26 cellular contexts compared by ENCODE assay signal in the genomic region with DNA sequence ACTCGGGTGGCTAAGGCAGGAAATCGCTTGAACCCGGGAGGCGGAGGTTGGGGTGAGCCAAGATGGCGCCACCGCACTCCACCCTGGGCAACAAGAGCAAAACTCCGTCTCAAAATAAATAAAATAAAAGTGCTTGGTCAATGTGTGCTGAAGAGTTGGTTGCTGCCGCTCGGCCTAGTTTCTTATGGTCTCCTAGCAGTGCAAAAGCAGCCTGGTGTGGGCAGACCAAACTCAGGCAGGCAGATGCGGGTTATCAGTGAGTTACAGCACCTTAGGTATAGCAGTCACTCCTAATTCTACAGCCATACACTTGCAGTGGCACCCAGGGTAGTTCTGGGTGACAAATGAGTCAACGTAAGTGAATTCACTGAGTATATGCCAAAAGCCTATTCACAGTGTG.
"Had no signal": no experiment of that assay in that cellular context is flagged by ENCODE, and none has a peak within 500 bp of the region (broad histone marks: within the 10 kb centered on the region; RNA-seq: fewer than 3 reads in every experiment).

No MANE protein-coding gene starts in this region.

- DNase-seq: activated CD8-positive, alpha-beta memory T cell treated with anti-CD3 and anti-CD28 coated beads for 24 hours; activated CD8-positive, alpha-beta memory T cell treated with anti-CD3 and anti-CD28 coated beads, Interleukin-2, amount 50 U/mL, for 4 hours; activated naive CD4-positive, alpha-beta T cell; activated naive CD8-positive, alpha-beta T cell treated with anti-CD3 and anti-CD28 coated beads, Interleukin-2, amount 10 ng/mL, durations not matched to agents 7 days and 5 days; activated T-cell treated with anti-CD3 and anti-CD28 coated beads, Interleukin-2, amount 50 U/mL, for 24 hours; amniotic stem cell; effector CD8-positive, alpha-beta T cell; foreskin keratinocyte; immature natural killer cell; mammary epithelial cell; naive thymus-derived CD8-positive, alpha-beta T cell; spleen; stimulated activated CD4-positive, alpha-beta T cell treated with anti-CD3 and anti-CD28 coated beads, Interleukin-4, amount 100 ng/mL, for 4 hours; T-helper 1 cell; WERI-Rb-1 had no signal

- H3K9me3 ChIP-seq: ovary, spleen, vagina had no signal

- H3K36me3 ChIP-seq: ovary had no signal

- H3K27ac Mint-ChIP-seq: activated naive CD8-positive, alpha-beta T cell treated with anti-CD3 and anti-CD28 coated beads, Interleukin-2, amount 10 ng/mL, durations not matched to agents 7 days and 5 days; activated T-helper 2 cell treated with anti-CD3 and anti-CD28 coated beads, Interferon-gamma antibody, Interleukin-2, Interleukin-4, amounts not matched to agents 10 μg/mL and 5 μg/mL and 100 μg/mL, durations not matched to agents 14 hours and 24 hours and 36 hours; dendritic cell treated with granulocyte-macrophage colony-stimulating factor and Interleukin-4, amounts not matched to agents 40 ng/mL and 50 ng/mL, for 4 days; immature natural killer cell; stimulated activated naive CD8-positive, alpha-beta T cell treated with anti-CD3 and anti-CD28 coated beads, Interleukin-15, Interleukin-2, amounts not matched to agents 100 ng/mL and 50 ng/mL, for 24 hours had no signal

- H3K4me1 ChIP-seq: foreskin keratinocyte had no signal

- H3K9me3 Mint-ChIP-seq: activated naive CD8-positive, alpha-beta T cell treated with anti-CD3 and anti-CD28 coated beads, Interleukin-2, amount 10 ng/mL, durations not matched to agents 7 days and 5 days; activated T-cell treated with anti-CD3 and anti-CD28 coated beads, Interleukin-2, amount 50 U/mL, for 24 hours; activated T-helper 2 cell treated with anti-CD3 and anti-CD28 coated beads, Interferon-gamma antibody, Interleukin-2, Interleukin-4, amounts not matched to agents 10 μg/mL and 5 μg/mL and 100 μg/mL, durations not matched to agents 14 hours and 24 hours and 36 hours; dendritic cell treated with granulocyte-macrophage colony-stimulating factor and Interleukin-4, amounts not matched to agents 40 ng/mL and 50 ng/mL, for 4 days; immature natural killer cell; mesothelial cell of epicardium; naive thymus-derived CD8-positive, alpha-beta T cell; stimulated activated naive CD8-positive, alpha-beta T cell treated with anti-CD3 and anti-CD28 coated beads, Interleukin-15, Interleukin-2, amounts not matched to agents 100 ng/mL and 50 ng/mL, for 24 hours; type B pancreatic cell had no signal

- H3K4me3 ChIP-seq: cardiac muscle cell, hepatocyte, ovary, spleen, vagina had no signal

- H3K4me3 Mint-ChIP-seq: activated naive CD8-positive, alpha-beta T cell treated with anti-CD3 and anti-CD28 coated beads, Interleukin-2, amount 10 ng/mL, durations not matched to agents 7 days and 5 days; activated T-cell treated with anti-CD3 and anti-CD28 coated beads, Interleukin-2, amount 50 U/mL, for 24 hours; dendritic cell treated with granulocyte-macrophage colony-stimulating factor and Interleukin-4, amounts not matched to agents 40 ng/mL and 50 ng/mL, for 4 days; immature natural killer cell; mesothelial cell of epicardium; naive thymus-derived CD8-positive, alpha-beta T cell; stimulated activated naive CD8-positive, alpha-beta T cell treated with anti-CD3 and anti-CD28 coated beads, Interleukin-15, Interleukin-2, amounts not matched to agents 100 ng/mL and 50 ng/mL, for 24 hours; type B pancreatic cell had no signal

- H3K27me3 ChIP-seq: cardiac muscle cell, foreskin keratinocyte, hepatocyte, ovary, spleen, vagina had no signal

- ATAC-seq: foreskin keratinocyte; left lobe of liver; naive thymus-derived CD8-positive, alpha-beta T cell; sciatic nerve had no signal

- H3K27me3 Mint-ChIP-seq: activated naive CD8-positive, alpha-beta T cell treated with anti-CD3 and anti-CD28 coated beads, Interleukin-2, amount 10 ng/mL, durations not matched to agents 7 days and 5 days; activated T-cell treated with anti-CD3 and anti-CD28 coated beads, Interleukin-2, amount 50 U/mL, for 24 hours; dendritic cell treated with granulocyte-macrophage colony-stimulating factor and Interleukin-4, amounts not matched to agents 40 ng/mL and 50 ng/mL, for 4 days; naive thymus-derived CD8-positive, alpha-beta T cell; stimulated activated naive CD8-positive, alpha-beta T cell treated with anti-CD3 and anti-CD28 coated beads, Interleukin-15, Interleukin-2, amounts not matched to agents 100 ng/mL and 50 ng/mL, for 24 hours; type B pancreatic cell had no signal

- H3K27ac ChIP-seq: cardiac muscle cell, foreskin keratinocyte, hepatocyte, ovary, spleen, WERI-Rb-1 had no signal
